Comparison of ENCODE assay signal across 8 cellular contexts in genomic region chr6:73262701-73263569, GRCh38.
A peak's percentile ranks its signal among the peaks of the same experiment; 100 is the strongest.
DNase-seq lines count a peak whose midpoint lies in the region; ATAC-seq and TF ChIP-seq lines count a peak whose summit lies in the region.

Gene KHDC1 (minus strand): TSS chr6:73263196. CDS start chr6:73242517, 20,679 bp downstream.

- DNase-seq in NCI-H1694 treated with DMSO at 0.1 percent for 48 hours (lab: John Stamatoyannopoulos, UW): peak; percentile 34
- no peak for DNase-seq in NCI-H1694 (lab: John Stamatoyannopoulos, UW)
- DNase-seq in NCI-H128 (lab: John Stamatoyannopoulos, UW; ENCODE audit: unreplicated experiment): peak; percentile 20
- DNase-seq in central memory CD4-positive, alpha-beta T cell: peak; percentile 49
- DNase-seq in stimulated activated CD4-positive, alpha-beta T cell treated with anti-CD3 and anti-CD28 coated beads, Interleukin-2, amount 100 ng/mL, for 24 hours: peak; percentile 58 to 68

- ATAC-seq in HG02642 (IDR thresholded peaks at IDR 0.05; ENCODE audit: poor library complexity, unreplicated experiment): peak; percentile 96

- peak; percentile 13; the same call in 1 of the 2 replicates for TF ChIP-seq CTCF in VCaP (conservative IDR thresholded peaks at IDR 0.05)

- H3K27ac ChIP-seq in VCaP (peak within 1 kb of the TSS; percentile 73), layer of hippocampus (ENCODE audit: low read depth, low read length) (peak within 1 kb of the TSS; percentile 30)

- H3K27me3 ChIP-seq in layer of hippocampus (ENCODE audit: control insufficient read depth, insufficient read depth, low read length): no peaks in the 10 kb centered on the region
